Comparison of ENCODE assay signal across 23 cellular contexts in genomic region chr12:114316076-114316475, GRCh38.
DNase-seq lines count a peak whose midpoint lies in the region; ATAC-seq and TF ChIP-seq lines count a peak whose summit lies in the region.
"Had no signal": no experiment of that assay in that cellular context is flagged by ENCODE, and none has a peak within 500 bp of the region (broad histone marks: within the 10 kb centered on the region; RNA-seq: fewer than 3 reads in every experiment).

No MANE protein-coding gene starts in this region.

- no peak overlapping the region for H2AFZ ChIP-seq in GM23248

- no peak for TF ChIP-seq CTCF in foreskin keratinocyte (conservative IDR thresholded peaks at IDR 0.05)

- H3K9ac ChIP-seq in GM23248, result peak overlapping the region; percentile 16; the same call in 1 of the 2 replicates

- peak overlapping the region; percentile 54 for H3K4me3 ChIP-seq in GM23248
- H3K4me3 ChIP-seq: body of pancreas, lower lobe of right lung, psoas muscle, uterus had no signal

- ATAC-seq in foreskin keratinocyte, result peak; percentile 85
- ATAC-seq: body of pancreas; lower lobe of right lung; natural killer cell treated with Interleukin-12 subunit alpha and Interleukin-12 subunit beta and Interleukin-15 and Interleukin-18, amount 100 ng/mL, for 72 hours; psoas muscle; stimulated activated naive CD8-positive, alpha-beta T cell treated with anti-CD3 and anti-CD28 coated beads, Interleukin-15, amount 100 ng/mL, for 72 hours had no signal

- H3K36me3 ChIP-seq in GM23248 (ENCODE audit: low read depth), result no peaks in the 10 kb centered on the region
- H3K36me3 ChIP-seq: lower lobe of right lung, uterus had no signal

- in situ Hi-C loops in ACHN (cut with HindIII; ENCODE audit: low pct_ligation_motif_present, low pct_unique_long_range_greater_than_20kb, low sequenced_read_pairs), result no loop called here
- in situ Hi-C loops in GM23248 (cut with MboI), result no loop called here

- H3K27ac ChIP-seq in GM23248, result peak overlapping the region; percentile 42
- H3K27ac ChIP-seq in foreskin keratinocyte, result peak overlapping the region; percentile 76
- H3K27ac ChIP-seq: body of pancreas, lower lobe of right lung, psoas muscle, uterus had no signal

- peak overlapping the region; percentile 78 for H3K4me2 ChIP-seq in GM23248 (ENCODE audit: unreplicated experiment)

- H3K4me1 ChIP-seq in GM23248 (ENCODE audit: insufficient read depth) (peaks cover 66% of the 10 kb centered on the region), foreskin keratinocyte (no peaks in the 10 kb centered on the region)
- H3K4me1 ChIP-seq: body of pancreas, lower lobe of right lung, psoas muscle, uterus had no signal

- no peaks in the 10 kb centered on the region for H3K9me2 ChIP-seq in GM23248 (ENCODE audit: insufficient read depth)

- no peak for TF ChIP-seq POLR2A in erythroblast (IDR thresholded peaks at IDR 0.05; ENCODE audit: low read length)

- H3K27me3 ChIP-seq in GM23248 (replicated peaks; ENCODE audit: insufficient read depth) (no peaks in the 10 kb centered on the region), foreskin keratinocyte (no peaks in the 10 kb centered on the region)
- H3K27me3 ChIP-seq: body of pancreas, uterus had no signal

- DNase-seq in ACHN, result peak; percentile 66
- peak; percentile 90 for DNase-seq in GM23248
- DNase-seq in SW480 (ENCODE audit: low spot score), result peak; percentile 4
- peak in 1 of 2 donors; percentile 52 for DNase-seq in foreskin keratinocyte
- DNase-seq in erythroblast (lab: John Stamatoyannopoulos, UW), result no peak
- DNase-seq in NCI-H2227 (lab: John Stamatoyannopoulos, UW; ENCODE audit: unreplicated experiment), result no peak
- DNase-seq in CD1c-positive myeloid dendritic cell (ENCODE audit: extremely low spot score), result no peak
- DNase-seq in RPMI8226, result no peak
- DNase-seq: activated B cell treated with CpG ODN at 0.5 μM for 24 hours; activated gamma-delta T cell treated with Interleukin-2 at 50 U/mL for 16 hours; AML-193; body of pancreas; Calu3; dermis blood vessel endothelial cell; lower lobe of right lung; NCI-H1436; NCI-H510A treated with DMSO at 0.1 percent for 48 hours; OCI-M1; psoas muscle; stimulated activated CD4-positive, alpha-beta T cell treated with anti-CD3 and anti-CD28 coated beads, Interleukin-15, amount 100 ng/mL, for 24 hours; stimulated activated naive CD8-positive, alpha-beta T cell treated with anti-CD3 and anti-CD28 coated beads, Interleukin-15, amount 100 ng/mL, for 72 hours; uterus had no signal

- H4K20me1 ChIP-seq in GM23248 (ENCODE audit: insufficient read depth), result no peaks in the 10 kb centered on the region

- 2 to 3% methylated on average over 5 of the region's 5 CpGs for WGBS in GM23248 (ENCODE audit: low coverage in 1 of 2, low lambda C conversion rate in 2 of 2, missing lambda C conversion rate in 2 of 2), 2 experiments

- no peaks in the 10 kb centered on the region for H3K79me2 ChIP-seq in GM23248 (ENCODE audit: insufficient read depth)

- H3K9me3 ChIP-seq in GM23248 (ENCODE audit: low read depth), result no peaks in the 10 kb centered on the region
- H3K9me3 ChIP-seq: body of pancreas, lower lobe of right lung, psoas muscle, uterus had no signal

- H3F3A ChIP-seq in GM23248 (ENCODE audit: insufficient read depth), result peaks cover 47% of the 10 kb centered on the region

Comparison
In these comparisons a context has a peak if more than half of its experiments do, and no peak if none do; other contexts are left out.
1. DNase-seq: peak in ACHN (single experiment), GM23248 (single experiment) and SW480 (single experiment); none in erythroblast (0 of 2), NCI-H2227 (single experiment), CD1c-positive myeloid dendritic cell (single experiment) and RPMI8226 (single experiment).